Comparison of ENCODE assay signal across 13 cellular contexts in genomic region chr2:20539776-20540586, GRCh38.
A peak's percentile ranks its signal among the peaks of the same experiment; 100 is the strongest.
DNase-seq lines count a peak whose midpoint lies in the region; ATAC-seq and TF ChIP-seq lines count a peak whose summit lies in the region.
"Had no signal": no experiment of that assay in that cellular context is flagged by ENCODE, and none has a peak within 500 bp of the region (broad histone marks: within the 10 kb centered on the region; RNA-seq: fewer than 3 reads in every experiment).

No MANE protein-coding gene starts in this region.

- DNase-seq in left cardiac atrium (peak; percentile 36), Right ventricle myocardium superior (no peak), chondrocyte (ENCODE audit: low spot score) (no peak), myocyte (ENCODE audit: low read depth) (peak; percentile 43), vagina (ENCODE audit: extremely low spot score in 2 of 2) (no peak), NCI-H1417 treated with DMSO at 0.1 percent for 48 hours (lab: John Stamatoyannopoulos, UW) (no peak), NCI-H2107 treated with DMSO at 0.1 percent for 48 hours (lab: John Stamatoyannopoulos, UW; ENCODE audit: unreplicated experiment) (no peak), NCI-H82 treated with DMSO at 0.1 percent for 48 hours (lab: John Stamatoyannopoulos, UW; ENCODE audit: unreplicated experiment) (no peak)
- DNase-seq: activated CD8-positive, alpha-beta memory T cell treated with anti-CD3 and anti-CD28 coated beads, Interleukin-2, amount 50 U/mL, for 48 hours; NCI-H2107; transverse colon had no signal

- intact Hi-C loops in left cardiac atrium (cut with DNase I) (no loop called here), Right ventricle myocardium superior (cut with DNase I) (no loop called here), vagina (cut with DNase I) (no loop called here)

- H3K27ac ChIP-seq in vagina, result peak overlapping the region; percentile 25
- H3K27ac ChIP-seq: HL-60, transverse colon had no signal

- H3K36me3 ChIP-seq in vagina, result no peaks in the 10 kb centered on the region
- H3K36me3 ChIP-seq: transverse colon had no signal

- peaks cover 10% of the 10 kb centered on the region for H3K4me1 ChIP-seq in vagina
- H3K4me1 ChIP-seq: transverse colon had no signal

- H3K9me3 Mint-ChIP-seq in chondrocyte (ENCODE audit: low read depth), result no peaks in the 10 kb centered on the region

- no peak for TF ChIP-seq CTCF in chondrocyte (IDR thresholded peaks at IDR 0.05)
- no peak for TF ChIP-seq CTCF in vagina (IDR thresholded peaks at IDR 0.05)

- no peak overlapping the region for H3K4me3 Mint-ChIP-seq in chondrocyte (ENCODE audit: unreplicated experiment)

- H3K4me1 Mint-ChIP-seq in chondrocyte (ENCODE audit: low read depth), result peaks cover 19% of the 10 kb centered on the region

- peaks cover 2% of the 10 kb centered on the region for H3K27me3 Mint-ChIP-seq in chondrocyte (ENCODE audit: low read depth)

- no peaks in the 10 kb centered on the region for H3K27me3 ChIP-seq in vagina
- H3K27me3 ChIP-seq: transverse colon had no signal

- no peak for TF ChIP-seq POLR2A in vagina (IDR thresholded peaks at IDR 0.05)

- H3K9me3 ChIP-seq in vagina, result no peaks in the 10 kb centered on the region
- H3K9me3 ChIP-seq: transverse colon had no signal

- ATAC-seq in left cardiac atrium, result peak in 1 of 2 donors; percentile 21
- no peak for ATAC-seq in Right ventricle myocardium superior (ENCODE audit: poor library complexity)

- H3K36me3 Mint-ChIP-seq in chondrocyte (ENCODE audit: low read depth), result no peaks in the 10 kb centered on the region

- H3K4me3 ChIP-seq in vagina, result no peak overlapping the region
- H3K4me3 ChIP-seq: skin epidermis, transverse colon had no signal

- H3K27ac Mint-ChIP-seq in chondrocyte (ENCODE audit: unreplicated experiment), result peak overlapping the region; percentile 22

Comparison
In these comparisons a context has a peak if more than half of its experiments do, and no peak if none do; other contexts are left out.
1. DNase-seq: peak in left cardiac atrium (single experiment) and myocyte (single experiment); none in Right ventricle myocardium superior (single experiment), chondrocyte (single experiment), vagina (0 of 2), NCI-H1417 treated with DMSO at 0.1 percent for 48 hours (single experiment), NCI-H2107 treated with DMSO at 0.1 percent for 48 hours (single experiment) and NCI-H82 treated with DMSO at 0.1 percent for 48 hours (single experiment).